ENCODE assay signal across 15 cellular contexts in genomic region chr4:163875327-163875726, GRCh38.
A peak's percentile ranks its signal among the peaks of the same experiment; 100 is the strongest.
DNase-seq lines count a peak whose midpoint lies in the region; ATAC-seq and TF ChIP-seq lines count a peak whose summit lies in the region.
"Had no signal": no experiment of that assay in that cellular context is flagged by ENCODE, and none has a peak within 500 bp of the region (broad histone marks: within the 10 kb centered on the region; RNA-seq: fewer than 3 reads in every experiment).

No MANE protein-coding gene starts in this region.

- TF ChIP-seq POLR2A in breast epithelium (IDR thresholded peaks at IDR 0.05), result no peak

- ATAC-seq in esophagus mucosa (peak; percentile 52), HG02759 (IDR thresholded peaks at IDR 0.05; ENCODE audit: unreplicated experiment) (no peak), HG03139 (IDR thresholded peaks at IDR 0.05; ENCODE audit: unreplicated experiment) (no peak), HG03520 (IDR thresholded peaks at IDR 0.05; ENCODE audit: unreplicated experiment) (no peak)
- ATAC-seq: CD8-positive, alpha-beta T cell had no signal

- no TSS peak for BruUV-seq in MCF 10A (replicated peaks; lab: Mats Ljungman, UMichigan)

- H4K20me1 ChIP-seq in smooth muscle cell (ENCODE audit: low read depth), result no peaks in the 10 kb centered on the region

- no peak for TF ChIP-seq CTCF in MCF 10A (IDR thresholded peaks at IDR 0.05; ENCODE audit: unreplicated experiment)
- no peak for TF ChIP-seq CTCF in breast epithelium (IDR thresholded peaks at IDR 0.05)
- no peak for TF ChIP-seq CTCF in smooth muscle cell (IDR thresholded peaks at IDR 0.05; ENCODE audit: borderline replicate concordance, insufficient read depth, poor library complexity, severe bottlenecking)

- no peak overlapping the region for H3K4me3 ChIP-seq in breast epithelium
- H3K4me3 ChIP-seq in smooth muscle cell, result no peak overlapping the region
- H3K4me3 ChIP-seq: HAP-1 had no signal

- H3K27ac ChIP-seq in breast epithelium, result no peak overlapping the region
- H3K27ac ChIP-seq in smooth muscle cell (ENCODE audit: low read depth), result peak overlapping the region; percentile 6
- H3K27ac ChIP-seq: 22Rv1, HL-60 had no signal

- peak overlapping the region; percentile 84 for H3K27ac Mint-ChIP-seq in MCF 10A (ENCODE audit: low read depth, unreplicated experiment)
- H3K27ac Mint-ChIP-seq: CD14-positive monocyte; CD8-positive, alpha-beta T cell had no signal

- no peaks in the 10 kb centered on the region for H3F3A ChIP-seq in smooth muscle cell (ENCODE audit: low read depth)

- H3K27me3 Mint-ChIP-seq in MCF 10A (ENCODE audit: insufficient read depth, unreplicated experiment), result no peaks in the 10 kb centered on the region

- H3K4me1 ChIP-seq in breast epithelium (no peaks in the 10 kb centered on the region), smooth muscle cell (ENCODE audit: low read depth) (no peaks in the 10 kb centered on the region)
- H3K4me1 ChIP-seq: HAP-1 had no signal

- no peaks in the 10 kb centered on the region for H3K9me3 Mint-ChIP-seq in MCF 10A (ENCODE audit: unreplicated experiment)
- H3K9me3 Mint-ChIP-seq: CD8-positive, alpha-beta T cell had no signal

- H3K9me3 ChIP-seq in breast epithelium, result no peaks in the 10 kb centered on the region
- no peaks in the 10 kb centered on the region for H3K9me3 ChIP-seq in smooth muscle cell (replicated peaks; ENCODE audit: low read depth)
- H3K9me3 ChIP-seq: HAP-1 had no signal

- H3K27me3 ChIP-seq in breast epithelium (no peaks in the 10 kb centered on the region), smooth muscle cell (ENCODE audit: low read depth) (no peaks in the 10 kb centered on the region)

- H3K79me2 ChIP-seq in smooth muscle cell (ENCODE audit: low read depth), result no peaks in the 10 kb centered on the region

- peak; percentile 33 for DNase-seq in MCF 10A (ENCODE audit: unreplicated experiment)
- no peak for DNase-seq in breast epithelium (ENCODE audit: low spot score in 2 of 2)
- DNase-seq in smooth muscle cell (lab: John Stamatoyannopoulos, UW; ENCODE audit: unreplicated experiment), result no peak
- DNase-seq: CD8-positive, alpha-beta T cell; COR-L47; DND-41; GF-D8 had no signal

- 80% methylated on average over 4 of the region's 4 CpGs for WGBS in smooth muscle cell (ENCODE audit: low lambda C conversion rate)

- H3K36me3 ChIP-seq in breast epithelium (no peaks in the 10 kb centered on the region), smooth muscle cell (ENCODE audit: low read depth) (no peaks in the 10 kb centered on the region)
- H3K36me3 ChIP-seq: HAP-1 had no signal

- H3K4me2 ChIP-seq in smooth muscle cell, result no peak overlapping the region

- intact Hi-C loops in MCF 10A (cut with micrococcal nuclease) (no loop called here), breast epithelium (cut with DNase I; ENCODE audit: low total_unique reads) (no loop called here)

- CTCF ChIA-PET in MCF 10A (lab: Yijun Ruan, JAX), result no interaction called here

- no peak overlapping the region for H2AFZ ChIP-seq in smooth muscle cell (ENCODE audit: low read depth)

- H3K4me1 Mint-ChIP-seq in MCF 10A (ENCODE audit: insufficient read depth, unreplicated experiment), result peaks cover 33% of the 10 kb centered on the region
- H3K4me1 Mint-ChIP-seq: CD14-positive monocyte had no signal

- no peaks in the 10 kb centered on the region for H3K36me3 Mint-ChIP-seq in MCF 10A (ENCODE audit: insufficient read depth, unreplicated experiment)
- H3K36me3 Mint-ChIP-seq: CD14-positive monocyte; CD8-positive, alpha-beta T cell had no signal

- peak overlapping the region; percentile 48 for H3K4me3 Mint-ChIP-seq in MCF 10A (ENCODE audit: unreplicated experiment)
- H3K4me3 Mint-ChIP-seq: CD14-positive monocyte; CD8-positive, alpha-beta T cell had no signal

- POLR2A ChIA-PET in MCF 10A (lab: Yijun Ruan, JAX), result no interaction called here

- no peak overlapping the region for H3K9ac ChIP-seq in smooth muscle cell (ENCODE audit: low read depth)
